In genomic region chr1:109984456-109985250, GRCh38 we compare ENCODE assay signal across 8 cellular contexts. TPM values are rescaled to one million over a fixed set of nuclear protein-coding genes. Genes with fewer than 3 reads are reported as not detected.
DNase-seq lines count a peak whose midpoint lies in the region; ATAC-seq and TF ChIP-seq lines count a peak whose summit lies in the region.

AHCYL1 (plus strand) TSS chr1:109984765; CDS start chr1:109985053, 288 bp downstream.

- H3K27ac ChIP-seq in osteoblast (ENCODE audit: low read depth, low read length) (peak within 1 kb of the TSS; percentile 82), thoracic aorta (peak within 1 kb of the TSS; percentile 96 to 97)

- peak within 1 kb of the TSS; percentile 84 for H2AFZ ChIP-seq in osteoblast (ENCODE audit: low read length)

- H3K4me2 ChIP-seq in osteoblast (ENCODE audit: insufficient read depth, low read length), result peak within 1 kb of the TSS; percentile 97

- TF ChIP-seq CTCF in GM12865 (IDR thresholded peaks at IDR 0.05; ENCODE audit: insufficient read depth, low read depth, low read length, missing control alignments) (peak; percentile 99), osteoblast (IDR thresholded peaks at IDR 0.05; ENCODE audit: extremely low read depth, low read depth, low read length) (peak; percentile 98), thoracic aorta (IDR thresholded peaks at IDR 0.05) (peak; percentile 97)

- DNase-seq in GM12865 (ENCODE audit: low read depth) (peak; percentile 99), NCI-H1105 (lab: John Stamatoyannopoulos, UW) (peak; percentile 99), SKM-1 treated with dmso at 0.1 percent for 144 hours (lab: John Stamatoyannopoulos, UW; ENCODE audit: unreplicated experiment) (peak; percentile 98), glomerular visceral epithelial cell (ENCODE audit: extremely low spot score) (peak; percentile 99), osteoblast (ENCODE audit: insufficient read length, low spot score, missing footprints) (peak; percentile 99), thoracic aorta (ENCODE audit: low spot score) (peak; percentile 98)

- H3K36me3 Mint-ChIP-seq in activated naive CD8-positive, alpha-beta T cell, result peaks cover 7% of the 10 kb centered on the region

- H3K9me3 Mint-ChIP-seq in activated naive CD8-positive, alpha-beta T cell (ENCODE audit: low read depth), result no peaks in the 10 kb centered on the region

- H3K36me3 ChIP-seq in osteoblast (ENCODE audit: insufficient read depth, low read length) (peaks cover 7% of the 10 kb centered on the region), thoracic aorta (no peaks in the 10 kb centered on the region)

- peaks cover 34% of the 10 kb centered on the region for H3K4me1 Mint-ChIP-seq in activated naive CD8-positive, alpha-beta T cell (ENCODE audit: low read depth)

- H3K4me1 ChIP-seq in osteoblast (ENCODE audit: insufficient read depth, low read length), result peaks cover 47% of the 10 kb centered on the region
- peaks cover 24 to 58% of the 10 kb centered on the region in 2 donors for H3K4me1 ChIP-seq in thoracic aorta (ENCODE audit: control insufficient read depth in 1 of 2, low read depth in 2 of 2)

- peaks cover 50% of the 10 kb centered on the region for H3K79me2 ChIP-seq in osteoblast (ENCODE audit: insufficient read depth, low read length)

- peak within 1 kb of the TSS; percentile 93 for H3K4me3 ChIP-seq in GM12865 (ENCODE audit: low read depth, low read length)
- peak within 1 kb of the TSS; percentile 78 for H3K4me3 ChIP-seq in osteoblast (ENCODE audit: insufficient read depth, low read length)
- peak within 1 kb of the TSS; percentile 90 for H3K4me3 ChIP-seq in thoracic aorta

- H3K27me3 Mint-ChIP-seq in activated naive CD8-positive, alpha-beta T cell, result no peaks in the 10 kb centered on the region

- peak; percentile 97 for ATAC-seq in HG02642 (IDR thresholded peaks at IDR 0.05; ENCODE audit: poor library complexity, unreplicated experiment)
- peak; percentile 94 for ATAC-seq in thoracic aorta (ENCODE audit: insufficient number of reproducible peaks, low FRiP score, low read depth)

- H3K4me3 Mint-ChIP-seq in activated naive CD8-positive, alpha-beta T cell, result peak within 1 kb of the TSS; percentile 97

- no peaks in the 10 kb centered on the region for H3K9me3 ChIP-seq in osteoblast (ENCODE audit: low read depth, low read length)
- no peaks in the 10 kb centered on the region for H3K9me3 ChIP-seq in thoracic aorta

- H3K27ac Mint-ChIP-seq in activated naive CD8-positive, alpha-beta T cell, result peak within 1 kb of the TSS; percentile 98

- H4K20me1 ChIP-seq in osteoblast (ENCODE audit: insufficient read depth, low read length), result peaks cover 34% of the 10 kb centered on the region

- H3K27me3 ChIP-seq in osteoblast (ENCODE audit: insufficient read depth, low read length) (no peaks in the 10 kb centered on the region), thoracic aorta (replicated peaks; ENCODE audit: insufficient read depth) (no peaks in the 10 kb centered on the region)

RNA-seq across cellular contexts. Expression of gene AHCYL1, which starts in this region (rescaled TPM):
- total RNA-seq in osteoblast, result 56.8 and 61.0 TPM in 2 replicates
- 10 to 100 TPM; 37.4 to 69.3 TPM for total RNA-seq in thoracic aorta

Comparison
In these comparisons a context has a peak if more than half of its experiments do, and no peak if none do; other contexts are left out.
1. Peak in every context shown above with its lines: DNase-seq, ATAC-seq, H3K4me3 ChIP-seq and H3K27ac ChIP-seq.